7 cellular contexts compared by ENCODE assay signal in genomic region chr15:56918907-56919707, GRCh38. TPM values are rescaled to one million over a fixed set of nuclear protein-coding genes. Genes with fewer than 3 reads are reported as not detected.
DNase-seq lines count a peak whose midpoint lies in the region; ATAC-seq, FAIRE-seq and TF ChIP-seq lines count a peak whose summit lies in the region.

No MANE protein-coding gene starts in this region.

- peaks cover 42% of the 10 kb centered on the region for H3K36me3 Mint-ChIP-seq in dendritic cell treated with granulocyte-macrophage colony-stimulating factor and Interleukin-4, amounts not matched to agents 40 ng/mL and 50 ng/mL, for 4 days (ENCODE audit: low read depth)

- peak overlapping the region; percentile 85 for H3K4me3 Mint-ChIP-seq in dendritic cell treated with granulocyte-macrophage colony-stimulating factor and Interleukin-4, amounts not matched to agents 40 ng/mL and 50 ng/mL, for 4 days

- H3K4me1 ChIP-seq in HAP-1 (peaks cover 48% of the 10 kb centered on the region), right lobe of liver (peaks cover 0 to 17% (median 3%) of the 10 kb centered on the region in 4 donors)

- DNase-seq in GM12891 (ENCODE audit: insufficient read length, low spot score) = peak; percentile 48
- peak; percentile 51 to 64 for DNase-seq in HAP-1 (ENCODE audit: low spot score in 2 of 2)
- peak; percentile 79 for DNase-seq in NB4 (ENCODE audit: low read depth)
- peak; percentile 36 to 39 for DNase-seq in activated CD4-positive, alpha-beta T cell treated with anti-CD3 and anti-CD28 coated beads, Interleukin-2, amount 50 U/mL, for 24 hours (ENCODE audit: low read depth in 1 of 2, low spot score in 1 of 2)
- DNase-seq in right lobe of liver = peak; percentile 59 to 67 (median 63)
- peak; percentile 38 to 48 for DNase-seq in stimulated activated CD4-positive, alpha-beta T cell treated with anti-CD3 and anti-CD28 coated beads, Interleukin-4, amount 100 ng/mL, for 48 hours (ENCODE audit: low read depth in 2 of 2)

- H3K36me3 ChIP-seq in HAP-1 (replicated peaks) = peaks cover 17% of the 10 kb centered on the region
- H3K36me3 ChIP-seq in right lobe of liver = peaks cover 0 to 5% (median 0%) of the 10 kb centered on the region in 4 donors

- no peaks in the 10 kb centered on the region for H3K27me3 Mint-ChIP-seq in dendritic cell treated with granulocyte-macrophage colony-stimulating factor and Interleukin-4, amounts not matched to agents 40 ng/mL and 50 ng/mL, for 4 days

- peak; percentile 2 to 37 (median 24) for ATAC-seq in right lobe of liver

- TF ChIP-seq POLR2A in GM12891 (IDR thresholded peaks at IDR 0.05; ENCODE audit: low read depth, low read length) = peak; percentile 64; the same call in 1 of the 2 replicates
- TF ChIP-seq POLR2A in NB4 (IDR thresholded peaks at IDR 0.05; ENCODE audit: extremely low read depth, insufficient read length) = no peak
- peak; percentile 14 for TF ChIP-seq POLR2A in right lobe of liver (IDR thresholded peaks at IDR 0.05)

- intact Hi-C loops in dendritic cell treated with granulocyte-macrophage colony-stimulating factor and Interleukin-4, amounts not matched to agents 40 ng/mL and 50 ng/mL, for 4 days (cut with micrococcal nuclease) = loop anchor here (1.0 to 5.0 kb wide), 2 partner anchors 32 to 97 kb away; no protein-coding TSS in a partner anchor
- intact Hi-C loops in right lobe of liver (cut with DNase I) = loop anchor here in 1 of 2 donors (10.0 kb wide), 1 partner anchor 216 kb away; no protein-coding TSS in a partner anchor

- no peaks in the 10 kb centered on the region for H3K27me3 ChIP-seq in HAP-1 (ENCODE audit: low read depth)
- H3K27me3 ChIP-seq in right lobe of liver = no peaks in the 10 kb centered on the region

- peaks cover 33% of the 10 kb centered on the region for H3K4me1 Mint-ChIP-seq in dendritic cell treated with granulocyte-macrophage colony-stimulating factor and Interleukin-4, amounts not matched to agents 40 ng/mL and 50 ng/mL, for 4 days (ENCODE audit: low read depth)

- H3K4me3 ChIP-seq in HAP-1 (peak overlapping the region; percentile 96), NB4 (ENCODE audit: low read depth, low read length) (peak overlapping the region; percentile 89), right lobe of liver (peak overlapping the region; percentile 66 to 90 (median 87))

- no peaks in the 10 kb centered on the region for H3K9me3 Mint-ChIP-seq in dendritic cell treated with granulocyte-macrophage colony-stimulating factor and Interleukin-4, amounts not matched to agents 40 ng/mL and 50 ng/mL, for 4 days

- in situ Hi-C loops in HAP-1 (cut with MboI; ENCODE audit: low sequenced_read_pairs) = no loop called here

- no peak for FAIRE-seq in GM12891 (lab: Jason Lieb, UNC)

- WGBS in right lobe of liver (ENCODE audit: insufficient coverage, low coverage, low lambda C conversion rate, missing lambda C conversion rate) = 0% methylated on average over 19 of the region's 114 CpGs

- H3K27ac ChIP-seq in right lobe of liver = peak overlapping the region; percentile 91 to 96 (median 94)

- peaks cover 8% of the 10 kb centered on the region; the same call in 1 of the 2 replicates for H3K9me3 ChIP-seq in HAP-1
- no peaks in the 10 kb centered on the region for H3K9me3 ChIP-seq in right lobe of liver

- peak overlapping the region; percentile 93 for H3K27ac Mint-ChIP-seq in dendritic cell treated with granulocyte-macrophage colony-stimulating factor and Interleukin-4, amounts not matched to agents 40 ng/mL and 50 ng/mL, for 4 days

- no peak for TF ChIP-seq CTCF in NB4 (IDR thresholded peaks at IDR 0.05; ENCODE audit: low read depth, low read length)
- TF ChIP-seq CTCF in right lobe of liver (IDR thresholded peaks at IDR 0.05) = no peak

TF ChIP-seq in GM12891, 5 proteins besides CTCF, POLR2A, EP300 and RAD21:
- TF ChIP-seq TAF1 (IDR thresholded peaks at IDR 0.05; ENCODE audit: low read depth, low read length) = peak; percentile 38; the same call in 1 of the 2 replicates
- no peak; the same call in 1 of the 2 replicates for TF ChIP-seq POLR2AphosphoS5 (IDR thresholded peaks at IDR 0.05; ENCODE audit: low read depth, low read length)
- TF ChIP-seq POU2F2 (IDR thresholded peaks at IDR 0.05; ENCODE audit: low read depth, low read length) = peak; percentile 52

RNA-seq across cellular contexts. Expression of gene TCF12, which starts 0.7 kb away (rescaled TPM):
- polyA plus RNA-seq in GM12891 (2012; ENCODE audit: low read depth, missing spikeins) = 15.4 TPM
- total RNA-seq in right lobe of liver = 10 to 100 TPM; 28.9 to 41.9 (median 35.3) TPM

Comparison
In these comparisons a context has a peak if more than half of its experiments do, and no peak if none do; other contexts are left out.
1. Peak in every context shown above with its lines: DNase-seq, ATAC-seq, H3K4me3 ChIP-seq and H3K27ac ChIP-seq.